ENCODE assay signal across 3 cellular contexts in genomic region chr16:27209591-27209990, GRCh38.
TF ChIP-seq lines count a peak whose summit lies in the region.

No MANE protein-coding gene starts in this region.

TF ChIP-seq in liver, 16 proteins besides CTCF, POLR2A, EP300 and RAD21:
- TF ChIP-seq SP1 (IDR thresholded peaks at IDR 0.05) (no peak), MAX (IDR thresholded peaks at IDR 0.05) (no peak), ATF3 (IDR thresholded peaks at IDR 0.05) (no peak), FOXA2 (IDR thresholded peaks at IDR 0.05) (no peak), ZBTB33 (IDR thresholded peaks at IDR 0.05) (no peak)

TF ChIP-seq in HepG2, 621 proteins besides CTCF, POLR2A, EP300 and RAD21:
- TF ChIP-seq ZNF383 (CRISPR knock-in tag; IDR thresholded peaks at IDR 0.05; ENCODE audit: borderline replicate concordance) (no peak), MYNN (CRISPR knock-in tag; IDR thresholded peaks at IDR 0.05; ENCODE audit: low read depth) (no peak), ZBTB21 (CRISPR knock-in tag; IDR thresholded peaks at IDR 0.05) (no peak), GATA4 (IDR thresholded peaks at IDR 0.05; ENCODE audit: borderline replicate concordance, low read depth) (no peak), ZNF619 (CRISPR knock-in tag; IDR thresholded peaks at IDR 0.05) (no peak), ZNF180 (CRISPR knock-in tag; IDR thresholded peaks at IDR 0.05; ENCODE audit: borderline replicate concordance, low read depth) (no peak), GZF1 (CRISPR knock-in tag; IDR thresholded peaks at IDR 0.05) (no peak), TOE1 (CRISPR knock-in tag; IDR thresholded peaks at IDR 0.05) (no peak), ZNF10 (CRISPR knock-in tag; IDR thresholded peaks at IDR 0.05; ENCODE audit: borderline replicate concordance, low read depth) (no peak), DNMT1 (CRISPR knock-in tag; IDR thresholded peaks at IDR 0.05) (no peak), REST (IDR thresholded peaks at IDR 0.05; ENCODE audit: borderline replicate concordance in 1 of 2, low read depth in 1 of 2, low read length in 2 of 2) (no peak), MED13 (CRISPR knock-in tag; IDR thresholded peaks at IDR 0.05) (no peak), RORA (CRISPR knock-in tag; IDR thresholded peaks at IDR 0.05) (no peak), ZNF253 (CRISPR knock-in tag; IDR thresholded peaks at IDR 0.05; ENCODE audit: borderline replicate concordance) (no peak), ZNF574 (CRISPR knock-in tag; IDR thresholded peaks at IDR 0.05) (no peak), MED8 (CRISPR knock-in tag; IDR thresholded peaks at IDR 0.05; ENCODE audit: insufficient replicate concordance) (no peak), NCOA2 (CRISPR knock-in tag; IDR thresholded peaks at IDR 0.05) (no peak)

TF ChIP-seq in HEK293, 187 proteins besides CTCF, POLR2A, EP300 and RAD21:
- TF ChIP-seq ZNF571 (tag by site-specific recombination; IDR thresholded peaks at IDR 0.05) (no peak), ZFP3 (tag by site-specific recombination; IDR thresholded peaks at IDR 0.05; ENCODE audit: low read depth) (peak; percentile 83)
